In the genomic region with DNA sequence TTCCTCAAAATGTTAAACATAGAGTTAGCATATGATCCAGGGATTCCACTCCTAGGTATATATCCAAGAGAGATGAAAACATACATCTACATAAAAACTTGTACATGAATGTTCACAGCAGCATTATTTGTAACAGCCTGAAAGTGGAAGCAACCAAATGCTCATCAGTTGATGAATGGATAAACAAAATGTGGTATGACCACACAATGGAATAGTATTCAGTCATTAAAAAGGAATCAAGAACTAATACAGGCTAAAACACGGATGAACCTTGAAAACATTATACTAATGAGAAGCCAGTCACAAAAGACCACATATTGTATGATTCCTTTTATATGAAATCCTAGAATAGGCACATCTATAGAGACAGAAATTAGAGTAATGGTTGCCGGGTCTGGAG, we compare ENCODE assay signal across 29 cellular contexts.
"Had no signal": no experiment of that assay in that cellular context is flagged by ENCODE, and none has a peak within 500 bp of the region (broad histone marks: within the 10 kb centered on the region; RNA-seq: fewer than 3 reads in every experiment).

No MANE protein-coding gene starts in this region.

- H3K27ac ChIP-seq: ascending aorta, cardiac muscle cell, VCaP had no signal

- H3K9me3 ChIP-seq: ascending aorta had no signal

- H3K4me3 ChIP-seq: ascending aorta, cardiac muscle cell had no signal

- FAIRE-seq: bronchial epithelial cell, TTC549 had no signal

- ATAC-seq: activated CD8-positive, alpha-beta T cell treated with anti-CD3 and anti-CD28 coated beads for 36 hours; activated naive CD8-positive, alpha-beta T cell treated with anti-CD3 and anti-CD28 coated beads, Interleukin-2, amount 50 U/mL, for 24 hours; activated T-cell treated with anti-CD3 and anti-CD28 coated beads, Interleukin-2, amount 50 U/mL, for 4 hours had no signal

- DNase-seq: activated B cell treated with CpG ODN at 0.5 μM for 24 hours; activated CD4-positive, alpha-beta memory T cell treated with anti-CD3 and anti-CD28 coated beads for 36 hours; activated CD4-positive, alpha-beta T cell treated with anti-CD3 and anti-CD28 coated beads for 4 hours; activated CD4-positive, alpha-beta T cell treated with anti-CD3 and anti-CD28 coated beads, Interleukin-2, amount 10 ng/mL, durations not matched to agents 24 days and 14 days; activated CD4-positive, alpha-beta T cell treated with anti-CD3 and anti-CD28 coated beads, Interleukin-2, amount 50 U/mL, for 1 hour; activated CD4-positive, alpha-beta T cell treated with anti-CD3 and anti-CD28 coated beads, Interleukin-2, amount 50 U/mL, for 4 hours; activated CD4-positive, CD25-positive, alpha-beta regulatory T cell treated with anti-CD3 and anti-CD28 coated beads, Interleukin-2, amount 50 U/mL, for 72 hours; activated CD8-positive, alpha-beta memory T cell treated with anti-CD3 and anti-CD28 coated beads, Interleukin-2, amount 50 U/mL, for 4 hours; activated CD8-positive, alpha-beta T cell treated with anti-CD3 and anti-CD28 coated beads for 36 hours; activated effector memory CD4-positive, alpha-beta T cell treated with Interleukin-2 at 50 U/mL for 16 hours; activated gamma-delta T cell; activated naive CD4-positive, alpha-beta T cell treated with anti-CD3 and anti-CD28 coated beads, Interleukin-2, amount 10 ng/mL, durations not matched to agents 7 days and 5 days; activated naive CD4-positive, alpha-beta T cell treated with Interleukin-2 at 50 U/mL for 16 hours; activated naive CD8-positive, alpha-beta T cell treated with anti-CD3 and anti-CD28 coated beads, Interleukin-2, amount 10 ng/mL, durations not matched to agents 7 days and 5 days; activated naive CD8-positive, alpha-beta T cell treated with anti-CD3 and anti-CD28 coated beads, Interleukin-2, amount 50 U/mL, for 24 hours; activated T-cell treated with anti-CD3 and anti-CD28 coated beads for 4 hours; activated T-cell treated with anti-CD3 and anti-CD28 coated beads, Interleukin-2, amount 50 U/mL, for 1 hour; activated T-cell treated with anti-CD3 and anti-CD28 coated beads, Interleukin-2, amount 50 U/mL, for 4 hours; amygdala; anterior cingulate cortex; caudate nucleus; cerebellar nuclear complex; T-helper 2 cell; T-helper 9 cell had no signal

- H3K36me3 ChIP-seq: ascending aorta, cardiac muscle cell had no signal
